In genomic region chr7:28296571-28297483, GRCh38 we compare ENCODE assay signal across 8 cellular contexts.
DNase-seq lines count a peak whose midpoint lies in the region; ATAC-seq, FAIRE-seq and TF ChIP-seq lines count a peak whose summit lies in the region.

No MANE protein-coding gene starts in this region.

- H3K27ac ChIP-seq in SK-N-SH (ENCODE audit: low read depth in 2 of 2, low read length in 1 of 2) (no peak overlapping the region), GM12878 (ENCODE audit: control insufficient read depth, insufficient read depth) (no peak overlapping the region)

- DNase-seq in AG20443 (ENCODE audit: low spot score) (peak; percentile 36), H4 (ENCODE audit: low spot score) (peak; percentile 72), SK-N-SH (no peak), GM12878 (ENCODE audit: low read depth, low spot score) (no peak), medulla oblongata (ENCODE audit: extremely low spot score) (peak; percentile 25), inferior parietal cortex (ENCODE audit: extremely low spot score) (no peak)

- TF ChIP-seq POLR2A in GM12878 (IDR thresholded peaks at IDR 0.05; ENCODE audit: low read depth, low read length), result no peak

- peak; percentile 80 for TF ChIP-seq CTCF in SK-N-SH (IDR thresholded peaks at IDR 0.05)
- TF ChIP-seq CTCF in GM12878 (IDR thresholded peaks at IDR 0.05 in 2 of 3, conservative IDR thresholded peaks at IDR 0.05 in 1 of 3; ENCODE audit: control insufficient read depth in 2 of 3, extremely low read depth in 1 of 3, insufficient read depth in 1 of 3, low read depth in 3 of 3, low read length in 3 of 3), result peak; percentile 42 to 60 (median 44)

- POLR2A ChIA-PET in SK-N-SH (lab: Yijun Ruan, JAX) (no interaction called here), GM12878 (lab: Charles Lee) (no interaction called here)

- WGBS in SK-N-SH (ENCODE audit: low lambda C conversion rate), result 33% methylated on average over 4 of the region's 4 CpGs
- WGBS in GM12878 (ENCODE audit: insufficient coverage, insufficient replicate concordance, low lambda C conversion rate, missing lambda C conversion rate), result 28% methylated on average over 4 of the region's 4 CpGs

- H3K4me3 ChIP-seq in SK-N-SH (ENCODE audit: low read depth in 2 of 2, low read length in 1 of 2) (no peak overlapping the region), GM12878 (no peak overlapping the region)

- H3K9me3 ChIP-seq in SK-N-SH, result no peaks in the 10 kb centered on the region
- no peaks in the 10 kb centered on the region for H3K9me3 ChIP-seq in GM12878 (replicated peaks; ENCODE audit: control insufficient read depth, insufficient read depth, low read length)

- TF ChIP-seq RAD21 in SK-N-SH (IDR thresholded peaks at IDR 0.05; ENCODE audit: low read length) (peak; percentile 63), GM12878 (IDR thresholded peaks at IDR 0.05; ENCODE audit: insufficient read depth, low read depth, low read length) (peak; percentile 50)

- H3K79me2 ChIP-seq in SK-N-SH (ENCODE audit: insufficient read depth) (no peaks in the 10 kb centered on the region), GM12878 (ENCODE audit: control insufficient read depth, insufficient read depth, low read length) (no peaks in the 10 kb centered on the region)

- intact Hi-C loops in GM12878 (cut with micrococcal nuclease; ENCODE audit: unreplicated experiment), result loop anchor here (5.0 kb wide), 1 partner anchor 330 kb away; no protein-coding TSS in a partner anchor

- BruUV-seq in GM12878 (replicated peaks; lab: Mats Ljungman, UMichigan), result no TSS peak

- CTCF ChIA-PET in SK-N-SH (lab: Yijun Ruan, JAX), result interaction anchor here (0.5 to 7.0 kb wide), 43 partner anchors 8 to 619 kb away, joined by 3 to 68 read pairs (median 4); no protein-coding TSS in a partner anchor
- CTCF ChIA-PET in GM12878 (lab: Yijun Ruan, JAX), result interaction anchor here (0.7 to 3.7 kb wide), 20 partner anchors 7 to 559 kb away, joined by 3 to 13 read pairs (median 3); no protein-coding TSS in a partner anchor

- SMC1A ChIA-PET in GM12878 (lab: Charles Lee; ENCODE audit: uncharacterized antibody, unreplicated experiment), result interaction anchor here (0.7 to 1.7 kb wide), 8 partner anchors 9 to 594 kb away, joined by 3 to 4 read pairs (median 3); no protein-coding TSS in a partner anchor

- ATAC-seq in GM12878 (peak; percentile 74), GM21526 (IDR thresholded peaks at IDR 0.05; ENCODE audit: low FRiP score, unreplicated experiment) (no peak), GM19397 (IDR thresholded peaks at IDR 0.05; ENCODE audit: unreplicated experiment) (no peak)

- H3K4me1 ChIP-seq in SK-N-SH (ENCODE audit: control insufficient read depth in 1 of 2, insufficient read depth in 2 of 2, low read depth in 1 of 2, low read length in 1 of 2) (no peaks in the 10 kb centered on the region; a peak in 1 of 4 replicates), GM12878 (ENCODE audit: control insufficient read depth, insufficient read depth, low read length) (no peaks in the 10 kb centered on the region)

- H3K9ac ChIP-seq in SK-N-SH, result no peak overlapping the region
- H3K9ac ChIP-seq in GM12878 (ENCODE audit: control insufficient read depth, insufficient read depth, low read length), result no peak overlapping the region

- in situ Hi-C loops in GM12878 (cut with MboI), result no loop called here

- H3K27me3 ChIP-seq in SK-N-SH (ENCODE audit: insufficient read depth) (no peaks in the 10 kb centered on the region; the same call in 1 of the 2 replicates), GM12878 (replicated peaks in 1 of 2; ENCODE audit: control insufficient read depth in 2 of 2, insufficient read depth in 2 of 2, low read length in 1 of 2) (peaks cover 0 to 2% of the 10 kb centered on the region in 2 experiments; a peak in 1 of 4 replicates)

- no peaks in the 10 kb centered on the region for H4K20me1 ChIP-seq in SK-N-SH (ENCODE audit: insufficient read depth)
- no peaks in the 10 kb centered on the region for H4K20me1 ChIP-seq in GM12878 (ENCODE audit: control insufficient read depth, insufficient read depth)

- TF ChIP-seq EP300 in SK-N-SH (IDR thresholded peaks at IDR 0.05; ENCODE audit: borderline replicate concordance in 1 of 2, low read depth in 1 of 2, low read length in 1 of 2), result no peak
- no peak for TF ChIP-seq EP300 in GM12878 (IDR thresholded peaks at IDR 0.05; ENCODE audit: borderline replicate concordance in 1 of 2, control insufficient read depth in 1 of 2, low read depth in 2 of 2, low read length in 2 of 2)

- H3F3A ChIP-seq in SK-N-SH (replicated peaks; ENCODE audit: insufficient read depth), result no peaks in the 10 kb centered on the region

- H2AFZ ChIP-seq in SK-N-SH (ENCODE audit: low read depth), result no peak overlapping the region
- H2AFZ ChIP-seq in GM12878 (ENCODE audit: control insufficient read depth, low read depth, low read length), result no peak overlapping the region

- RAD21 ChIA-PET in GM12878 (lab: Charles Lee; ENCODE audit: unreplicated experiment), result interaction anchor here (0.7 to 1.6 kb wide), 4 partner anchors 91 to 557 kb away, joined by 3 to 5 read pairs (median 4); no protein-coding TSS in a partner anchor

- no peaks in the 10 kb centered on the region for H3K36me3 ChIP-seq in SK-N-SH (replicated peaks in 1 of 2; ENCODE audit: control insufficient read depth in 1 of 2, insufficient read depth in 2 of 2, low read length in 1 of 2)
- H3K36me3 ChIP-seq in GM12878 (ENCODE audit: control insufficient read depth in 2 of 2, insufficient read depth in 2 of 2, low read length in 1 of 2), result no peaks in the 10 kb centered on the region

- peak; percentile 57 for FAIRE-seq in GM12878 (lab: Jason Lieb, UNC)

- H3K4me2 ChIP-seq in SK-N-SH, result no peak overlapping the region
- no peak overlapping the region for H3K4me2 ChIP-seq in GM12878 (ENCODE audit: control insufficient read depth, insufficient read depth)

- no peaks in the 10 kb centered on the region for H3K9me2 ChIP-seq in SK-N-SH

TF ChIP-seq in SK-N-SH, 30 proteins besides CTCF, POLR2A, EP300 and RAD21:
- TF ChIP-seq MAX (IDR thresholded peaks at IDR 0.05; ENCODE audit: low read depth) (0 out of 2 replicates have a peak, but pooled peaks have one; percentile 12), SMC3 (IDR thresholded peaks at IDR 0.05; ENCODE audit: low read depth, low read length) (peak; percentile 54)
- TF ChIP-seq, protein P1, sequence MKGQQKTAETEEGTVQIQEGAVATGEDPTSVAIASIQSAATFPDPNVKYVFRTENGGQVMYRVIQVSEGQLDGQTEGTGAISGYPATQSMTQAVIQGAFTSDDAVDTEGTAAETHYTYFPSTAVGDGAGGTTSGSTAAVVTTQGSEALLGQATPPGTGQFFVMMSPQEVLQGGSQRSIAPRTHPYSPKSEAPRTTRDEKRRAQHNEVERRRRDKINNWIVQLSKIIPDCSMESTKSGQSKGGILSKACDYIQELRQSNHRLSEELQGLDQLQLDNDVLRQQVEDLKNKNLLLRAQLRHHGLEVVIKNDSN (IDR thresholded peaks at IDR 0.05; ENCODE audit: borderline replicate concordance, low read depth), result no peak

TF ChIP-seq in GM12878, 131 proteins besides CTCF, POLR2A, EP300 and RAD21:
- no peak for TF ChIP-seq PKNOX1 (IDR thresholded peaks at IDR 0.05)
- TF ChIP-seq SMC3 (IDR thresholded peaks at IDR 0.05; ENCODE audit: borderline replicate concordance, low read length), result peak; percentile 31; the same call in 1 of the 2 replicates
- TF ChIP-seq SUZ12 (IDR thresholded peaks at IDR 0.05; ENCODE audit: unreplicated experiment), result no peak
- TF ChIP-seq JUNB (IDR thresholded peaks at IDR 0.05), result no peak

Comparison
In these comparisons a context has a peak if more than half of its experiments do, and no peak if none do; other contexts are left out.
1. DNase-seq: peak in AG20443 (single experiment), H4 (single experiment) and medulla oblongata (single experiment); none in SK-N-SH (single experiment), GM12878 (single experiment) and inferior parietal cortex (single experiment).